In the genomic region with DNA sequence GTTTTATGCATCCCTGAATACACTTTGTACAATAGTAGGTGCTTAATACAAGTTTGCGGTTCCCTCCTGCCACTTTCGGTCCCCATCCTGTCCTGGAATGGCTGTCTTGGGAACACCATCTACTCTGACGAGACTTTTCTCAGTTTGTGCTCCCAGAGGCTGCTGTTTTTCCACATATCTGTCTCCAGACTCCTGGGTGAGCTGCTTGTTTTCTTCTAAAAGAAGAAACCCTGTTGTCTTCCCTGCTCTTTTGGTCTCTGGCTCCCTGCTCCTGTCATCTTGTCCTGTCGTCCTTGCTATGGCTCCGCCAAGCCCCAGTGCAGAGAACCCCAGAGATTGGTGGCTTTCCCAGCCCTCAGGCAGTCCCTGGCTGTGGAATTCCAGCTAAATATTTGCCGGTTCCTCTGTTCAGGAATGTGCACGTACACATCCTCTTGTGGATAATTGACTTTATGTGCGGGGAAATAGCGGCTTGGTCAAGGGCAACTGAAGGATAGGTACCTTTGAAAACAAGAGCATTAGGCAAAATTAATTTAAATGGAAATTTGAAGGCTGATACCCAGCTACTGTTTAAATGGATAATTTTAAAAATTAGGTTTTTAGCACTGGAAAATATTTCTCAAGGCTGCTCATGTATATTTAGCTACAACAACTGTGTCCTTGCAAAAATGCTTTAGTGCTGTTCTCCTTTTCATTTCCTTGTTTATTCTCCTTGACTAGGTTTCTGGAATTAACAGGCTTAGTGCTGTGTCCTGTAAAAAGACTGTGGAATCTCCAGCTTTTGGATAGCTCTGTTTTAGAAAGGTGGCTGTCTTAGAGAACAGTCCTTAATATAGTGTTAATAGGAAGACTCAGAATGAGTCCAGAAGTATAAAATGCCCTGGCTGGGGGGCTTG, we compare ENCODE assay signal across 1 cellular context.
TF ChIP-seq lines count a peak whose summit lies in the region.

No MANE protein-coding gene starts in this region.

TF ChIP-seq in HepG2, 621 proteins besides CTCF, POLR2A, EP300 and RAD21 (continued from another document and continues in another):
- TF ChIP-seq, protein P1, sequence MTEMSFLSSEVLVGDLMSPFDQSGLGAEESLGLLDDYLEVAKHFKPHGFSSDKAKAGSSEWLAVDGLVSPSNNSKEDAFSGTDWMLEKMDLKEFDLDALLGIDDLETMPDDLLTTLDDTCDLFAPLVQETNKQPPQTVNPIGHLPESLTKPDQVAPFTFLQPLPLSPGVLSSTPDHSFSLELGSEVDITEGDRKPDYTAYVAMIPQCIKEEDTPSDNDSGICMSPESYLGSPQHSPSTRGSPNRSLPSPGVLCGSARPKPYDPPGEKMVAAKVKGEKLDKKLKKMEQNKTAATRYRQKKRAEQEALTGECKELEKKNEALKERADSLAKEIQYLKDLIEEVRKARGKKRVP (CRISPR knock-in tag; IDR thresholded peaks at IDR 0.05): peak in 1 of 2 experiments; percentile 32; a peak in 1 of 4 replicates
- TF ChIP-seq SALL1 (CRISPR knock-in tag; IDR thresholded peaks at IDR 0.05) (peak; percentile 91), ZNF350 (CRISPR knock-in tag; IDR thresholded peaks at IDR 0.05; ENCODE audit: borderline replicate concordance, low read depth) (peak; percentile 16; the same call in 1 of the 2 replicates), THAP11 (CRISPR knock-in tag; IDR thresholded peaks at IDR 0.05) (0 out of 2 replicates have a peak, but pooled peaks have one; percentile 22), ETV6 (CRISPR knock-in tag; conservative IDR thresholded peaks at IDR 0.05) (no peak), ATF1 (CRISPR knock-in tag; IDR thresholded peaks at IDR 0.05) (no peak; the same call in 1 of the 2 replicates), CREM (IDR thresholded peaks at IDR 0.05) (peak; percentile 62), CREM (CRISPR knock-in tag; IDR thresholded peaks at IDR 0.05) (no peak), FOXK1 (CRISPR knock-in tag; IDR thresholded peaks at IDR 0.05; ENCODE audit: borderline replicate concordance, low read depth) (peak; percentile 25; the same call in 1 of the 2 replicates), REXO4 (CRISPR knock-in tag; IDR thresholded peaks at IDR 0.05; ENCODE audit: borderline replicate concordance) (no peak), ZSCAN25 (CRISPR knock-in tag; IDR thresholded peaks at IDR 0.05) (no peak), BRD4 (CRISPR knock-in tag; IDR thresholded peaks at IDR 0.05) (no peak), ZNF598 (CRISPR knock-in tag; IDR thresholded peaks at IDR 0.05; ENCODE audit: borderline replicate concordance) (no peak; the same call in 1 of the 2 replicates), ISL2 (CRISPR knock-in tag; IDR thresholded peaks at IDR 0.05) (peak; percentile 84; the same call in 1 of the 2 replicates), TOE1 (CRISPR knock-in tag; IDR thresholded peaks at IDR 0.05) (no peak), ARNTL (CRISPR knock-in tag; IDR thresholded peaks at IDR 0.05) (peak; percentile 47; the same call in 1 of the 2 replicates), ZNF124 (CRISPR knock-in tag; IDR thresholded peaks at IDR 0.05) (peak; percentile 61; the same call in 1 of the 2 replicates), HMG20A (CRISPR knock-in tag; IDR thresholded peaks at IDR 0.05; ENCODE audit: borderline replicate concordance) (peak; percentile 78; the same call in 1 of the 2 replicates), JDP2 (CRISPR knock-in tag; IDR thresholded peaks at IDR 0.05; ENCODE audit: borderline replicate concordance) (no peak; the same call in 1 of the 2 replicates), CC2D1A (CRISPR knock-in tag; IDR thresholded peaks at IDR 0.05) (0 out of 2 replicates have a peak, but pooled peaks have one; percentile 9), ZZZ3 (CRISPR knock-in tag; IDR thresholded peaks at IDR 0.05; ENCODE audit: borderline replicate concordance) (no peak), SAFB2 (CRISPR knock-in tag; IDR thresholded peaks at IDR 0.05; ENCODE audit: borderline replicate concordance, low read depth) (peak; percentile 61; the same call in 1 of the 2 replicates), ZNF274 (CRISPR knock-in tag; IDR thresholded peaks at IDR 0.05) (peak; percentile 43; the same call in 1 of the 2 replicates), SIN3B (IDR thresholded peaks at IDR 0.05; ENCODE audit: low read length) (no peak), ZNF510 (CRISPR knock-in tag; IDR thresholded peaks at IDR 0.05; ENCODE audit: low read depth) (no peak), ZNF12 (CRISPR knock-in tag; IDR thresholded peaks at IDR 0.05) (no peak), DPF2 (CRISPR knock-in tag; IDR thresholded peaks at IDR 0.05; ENCODE audit: borderline replicate concordance, low read depth) (peak; percentile 84), ZNF720 (CRISPR knock-in tag; IDR thresholded peaks at IDR 0.05) (no peak), ZNF17 (CRISPR knock-in tag; IDR thresholded peaks at IDR 0.05) (no peak), ZNF572 (CRISPR knock-in tag; IDR thresholded peaks at IDR 0.05) (peak; percentile 91; the same call in 1 of the 2 replicates), KDM1A (CRISPR knock-in tag; IDR thresholded peaks at IDR 0.05) (peak; percentile 53; the same call in 1 of the 2 replicates), ZNF75D (CRISPR knock-in tag; IDR thresholded peaks at IDR 0.05; ENCODE audit: borderline replicate concordance) (no peak), ZMYM3 (CRISPR knock-in tag; IDR thresholded peaks at IDR 0.05) (peak; percentile 16), ZMAT3 (CRISPR knock-in tag; conservative IDR thresholded peaks at IDR 0.05) (peak; percentile 84; the same call in 1 of the 2 replicates), ZNF788 (CRISPR knock-in tag; IDR thresholded peaks at IDR 0.05; ENCODE audit: borderline replicate concordance) (0 out of 2 replicates have a peak, but pooled peaks have one; percentile 22), ZEB1 (IDR thresholded peaks at IDR 0.05; ENCODE audit: insufficient replicate concordance, low read depth) (peak; percentile 30), ATF7-NPFF (CRISPR knock-in tag; IDR thresholded peaks at IDR 0.05; ENCODE audit: low read depth) (no peak), ZNF713 (CRISPR knock-in tag; IDR thresholded peaks at IDR 0.05) (no peak), ZNF768 (CRISPR knock-in tag; IDR thresholded peaks at IDR 0.05) (no peak), RARA (CRISPR knock-in tag; IDR thresholded peaks at IDR 0.05) (peak; percentile 84), SP2 (CRISPR knock-in tag; IDR thresholded peaks at IDR 0.05) (no peak), SPEN (CRISPR knock-in tag; IDR thresholded peaks at IDR 0.05; ENCODE audit: low read depth) (peak; percentile 26; the same call in 1 of the 2 replicates), MEF2D (CRISPR knock-in tag; IDR thresholded peaks at IDR 0.05) (no peak), ZNF501 (CRISPR knock-in tag; IDR thresholded peaks at IDR 0.05) (peak; percentile 84), NFYB (CRISPR knock-in tag; IDR thresholded peaks at IDR 0.05) (no peak)
- TF ChIP-seq, protein P2, sequence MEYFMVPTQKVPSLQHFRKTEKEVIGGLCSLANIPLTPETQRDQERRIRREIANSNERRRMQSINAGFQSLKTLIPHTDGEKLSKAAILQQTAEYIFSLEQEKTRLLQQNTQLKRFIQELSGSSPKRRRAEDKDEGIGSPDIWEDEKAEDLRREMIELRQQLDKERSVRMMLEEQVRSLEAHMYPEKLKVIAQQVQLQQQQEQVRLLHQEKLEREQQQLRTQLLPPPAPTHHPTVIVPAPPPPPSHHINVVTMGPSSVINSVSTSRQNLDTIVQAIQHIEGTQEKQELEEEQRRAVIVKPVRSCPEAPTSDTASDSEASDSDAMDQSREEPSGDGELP (IDR thresholded peaks at IDR 0.05; ENCODE audit: borderline replicate concordance, low read depth): peak; percentile 31; the same call in 1 of the 2 replicates
- TF ChIP-seq, protein P3, sequence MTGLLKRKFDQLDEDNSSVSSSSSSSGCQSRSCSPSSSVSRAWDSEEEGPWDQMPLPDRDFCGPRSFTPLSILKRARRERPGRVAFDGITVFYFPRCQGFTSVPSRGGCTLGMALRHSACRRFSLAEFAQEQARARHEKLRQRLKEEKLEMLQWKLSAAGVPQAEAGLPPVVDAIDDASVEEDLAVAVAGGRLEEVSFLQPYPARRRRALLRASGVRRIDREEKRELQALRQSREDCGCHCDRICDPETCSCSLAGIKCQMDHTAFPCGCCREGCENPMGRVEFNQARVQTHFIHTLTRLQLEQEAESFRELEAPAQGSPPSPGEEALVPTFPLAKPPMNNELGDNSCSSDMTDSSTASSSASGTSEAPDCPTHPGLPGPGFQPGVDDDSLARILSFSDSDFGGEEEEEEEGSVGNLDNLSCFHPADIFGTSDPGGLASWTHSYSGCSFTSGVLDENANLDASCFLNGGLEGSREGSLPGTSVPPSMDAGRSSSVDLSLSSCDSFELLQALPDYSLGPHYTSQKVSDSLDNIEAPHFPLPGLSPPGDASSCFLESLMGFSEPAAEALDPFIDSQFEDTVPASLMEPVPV (CRISPR knock-in tag; IDR thresholded peaks at IDR 0.05): no peak
- TF ChIP-seq, protein P4, sequence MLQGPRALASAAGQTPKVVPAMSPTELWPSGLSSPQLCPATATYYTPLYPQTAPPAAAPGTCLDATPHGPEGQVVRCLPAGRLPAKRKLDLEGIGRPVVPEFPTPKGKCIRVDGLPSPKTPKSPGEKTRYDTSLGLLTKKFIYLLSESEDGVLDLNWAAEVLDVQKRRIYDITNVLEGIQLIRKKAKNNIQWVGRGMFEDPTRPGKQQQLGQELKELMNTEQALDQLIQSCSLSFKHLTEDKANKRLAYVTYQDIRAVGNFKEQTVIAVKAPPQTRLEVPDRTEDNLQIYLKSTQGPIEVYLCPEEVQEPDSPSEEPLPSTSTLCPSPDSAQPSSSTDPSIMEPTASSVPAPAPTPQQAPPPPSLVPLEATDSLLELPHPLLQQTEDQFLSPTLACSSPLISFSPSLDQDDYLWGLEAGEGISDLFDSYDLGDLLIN (CRISPR knock-in tag; IDR thresholded peaks at IDR 0.05; ENCODE audit: borderline replicate concordance): no peak
- TF ChIP-seq, protein P5, sequence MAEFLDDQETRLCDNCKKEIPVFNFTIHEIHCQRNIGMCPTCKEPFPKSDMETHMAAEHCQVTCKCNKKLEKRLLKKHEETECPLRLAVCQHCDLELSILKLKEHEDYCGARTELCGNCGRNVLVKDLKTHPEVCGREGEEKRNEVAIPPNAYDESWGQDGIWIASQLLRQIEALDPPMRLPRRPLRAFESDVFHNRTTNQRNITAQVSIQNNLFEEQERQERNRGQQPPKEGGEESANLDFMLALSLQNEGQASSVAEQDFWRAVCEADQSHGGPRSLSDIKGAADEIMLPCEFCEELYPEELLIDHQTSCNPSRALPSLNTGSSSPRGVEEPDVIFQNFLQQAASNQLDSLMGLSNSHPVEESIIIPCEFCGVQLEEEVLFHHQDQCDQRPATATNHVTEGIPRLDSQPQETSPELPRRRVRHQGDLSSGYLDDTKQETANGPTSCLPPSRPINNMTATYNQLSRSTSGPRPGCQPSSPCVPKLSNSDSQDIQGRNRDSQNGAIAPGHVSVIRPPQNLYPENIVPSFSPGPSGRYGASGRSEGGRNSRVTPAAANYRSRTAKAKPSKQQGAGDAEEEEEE (CRISPR knock-in tag; IDR thresholded peaks at IDR 0.05; ENCODE audit: borderline replicate concordance): 0 out of 2 replicates have a peak, but pooled peaks have one; percentile 91
- TF ChIP-seq, protein P6, sequence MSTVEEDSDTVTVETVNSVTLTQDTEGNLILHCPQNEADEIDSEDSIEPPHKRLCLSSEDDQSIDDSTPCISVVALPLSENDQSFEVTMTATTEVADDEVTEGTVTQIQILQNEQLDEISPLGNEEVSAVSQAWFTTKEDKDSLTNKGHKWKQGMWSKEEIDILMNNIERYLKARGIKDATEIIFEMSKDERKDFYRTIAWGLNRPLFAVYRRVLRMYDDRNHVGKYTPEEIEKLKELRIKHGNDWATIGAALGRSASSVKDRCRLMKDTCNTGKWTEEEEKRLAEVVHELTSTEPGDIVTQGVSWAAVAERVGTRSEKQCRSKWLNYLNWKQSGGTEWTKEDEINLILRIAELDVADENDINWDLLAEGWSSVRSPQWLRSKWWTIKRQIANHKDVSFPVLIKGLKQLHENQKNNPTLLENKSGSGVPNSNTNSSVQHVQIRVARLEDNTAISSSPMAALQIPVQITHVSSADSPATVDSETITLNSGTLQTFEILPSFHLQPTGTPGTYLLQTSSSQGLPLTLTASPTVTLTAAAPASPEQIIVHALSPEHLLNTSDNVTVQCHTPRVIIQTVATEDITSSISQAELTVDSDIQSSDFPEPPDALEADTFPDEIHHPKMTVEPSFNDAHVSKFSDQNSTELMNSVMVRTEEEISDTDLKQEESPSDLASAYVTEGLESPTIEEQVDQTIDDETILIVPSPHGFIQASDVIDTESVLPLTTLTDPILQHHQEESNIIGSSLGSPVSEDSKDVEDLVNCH (CRISPR knock-in tag; IDR thresholded peaks at IDR 0.05): no peak
- TF ChIP-seq, protein P7, sequence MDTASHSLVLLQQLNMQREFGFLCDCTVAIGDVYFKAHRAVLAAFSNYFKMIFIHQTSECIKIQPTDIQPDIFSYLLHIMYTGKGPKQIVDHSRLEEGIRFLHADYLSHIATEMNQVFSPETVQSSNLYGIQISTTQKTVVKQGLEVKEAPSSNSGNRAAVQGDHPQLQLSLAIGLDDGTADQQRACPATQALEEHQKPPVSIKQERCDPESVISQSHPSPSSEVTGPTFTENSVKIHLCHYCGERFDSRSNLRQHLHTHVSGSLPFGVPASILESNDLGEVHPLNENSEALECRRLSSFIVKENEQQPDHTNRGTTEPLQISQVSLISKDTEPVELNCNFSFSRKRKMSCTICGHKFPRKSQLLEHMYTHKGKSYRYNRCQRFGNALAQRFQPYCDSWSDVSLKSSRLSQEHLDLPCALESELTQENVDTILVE (CRISPR knock-in tag; IDR thresholded peaks at IDR 0.05): peak; percentile 17; the same call in 1 of the 2 replicates
- TF ChIP-seq, protein P8, sequence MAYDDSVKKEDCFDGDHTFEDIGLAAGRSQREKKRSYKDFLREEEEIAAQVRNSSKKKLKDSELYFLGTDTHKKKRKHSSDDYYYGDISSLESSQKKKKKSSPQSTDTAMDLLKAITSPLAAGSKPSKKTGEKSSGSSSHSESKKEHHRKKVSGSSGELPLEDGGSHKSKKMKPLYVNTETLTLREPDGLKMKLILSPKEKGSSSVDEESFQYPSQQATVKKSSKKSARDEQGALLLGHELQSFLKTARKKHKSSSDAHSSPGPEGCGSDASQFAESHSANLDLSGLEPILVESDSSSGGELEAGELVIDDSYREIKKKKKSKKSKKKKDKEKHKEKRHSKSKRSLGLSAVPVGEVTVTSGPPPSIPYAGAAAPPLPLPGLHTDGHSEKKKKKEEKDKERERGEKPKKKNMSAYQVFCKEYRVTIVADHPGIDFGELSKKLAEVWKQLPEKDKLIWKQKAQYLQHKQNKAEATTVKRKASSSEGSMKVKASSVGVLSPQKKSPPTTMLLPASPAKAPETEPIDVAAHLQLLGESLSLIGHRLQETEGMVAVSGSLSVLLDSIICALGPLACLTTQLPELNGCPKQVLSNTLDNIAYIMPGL (CRISPR knock-in tag; IDR thresholded peaks at IDR 0.05; ENCODE audit: borderline replicate concordance in 1 of 2, low read depth in 1 of 2): peak in 1 of 2 experiments; percentile 29; a peak in 1 of 4 replicates
